1 cellular context compared by ENCODE assay signal in genomic region chr1:25338188-25338981, GRCh38.
TF ChIP-seq lines count a peak whose summit lies in the region.

TMEM50A (plus strand) TSS chr1:25338334; CDS start chr1:25340487, 2,153 bp downstream.

TF ChIP-seq in HepG2, 621 proteins besides CTCF, POLR2A, EP300 and RAD21 (continued from another document and continues in another):
- TF ChIP-seq ATF2 (CRISPR knock-in tag; IDR thresholded peaks at IDR 0.05) (no peak), NCOR1 (IDR thresholded peaks at IDR 0.05; ENCODE audit: borderline replicate concordance, low read length) (no peak), MYNN (CRISPR knock-in tag; IDR thresholded peaks at IDR 0.05; ENCODE audit: low read depth) (peak; percentile 79; the same call in 1 of the 2 replicates), REL (CRISPR knock-in tag; conservative IDR thresholded peaks at IDR 0.05) (0 out of 2 replicates have a peak, but pooled peaks have one; percentile 30), KLF6 (CRISPR knock-in tag; IDR thresholded peaks at IDR 0.05) (peak; percentile 58; the same call in 1 of the 2 replicates), KLF11 (CRISPR knock-in tag; IDR thresholded peaks at IDR 0.05) (0 out of 2 replicates have a peak, but pooled peaks have one; percentile 59), MYC (CRISPR knock-in tag; IDR thresholded peaks at IDR 0.05; ENCODE audit: borderline replicate concordance) (peak; percentile 67), MTA3 (CRISPR knock-in tag; IDR thresholded peaks at IDR 0.05) (no peak), XRCC5 (optimal IDR thresholded peaks at IDR 0.05; ENCODE audit: low read length) (no peak), RXRB (CRISPR knock-in tag; IDR thresholded peaks at IDR 0.05; ENCODE audit: borderline replicate concordance) (peak; percentile 35; the same call in 1 of the 2 replicates), PRDM15 (CRISPR knock-in tag; IDR thresholded peaks at IDR 0.05) (no peak), KDM3A (CRISPR knock-in tag; IDR thresholded peaks at IDR 0.05; ENCODE audit: low read depth) (0 out of 2 replicates have a peak, but pooled peaks have one; percentile 62), ZNF414 (CRISPR knock-in tag; IDR thresholded peaks at IDR 0.05) (peak; percentile 66; the same call in 1 of the 2 replicates), ZNF260 (CRISPR knock-in tag; IDR thresholded peaks at IDR 0.05; ENCODE audit: borderline replicate concordance, low read depth) (no peak), YEATS2 (CRISPR knock-in tag; IDR thresholded peaks at IDR 0.05; ENCODE audit: borderline replicate concordance) (peak; percentile 69; the same call in 1 of the 2 replicates), TAF1 (CRISPR knock-in tag; IDR thresholded peaks at IDR 0.05) (peak; percentile 89), ZNF10 (CRISPR knock-in tag; IDR thresholded peaks at IDR 0.05; ENCODE audit: borderline replicate concordance, low read depth) (no peak), ZNF576 (CRISPR knock-in tag; IDR thresholded peaks at IDR 0.05) (no peak), ZNF367 (CRISPR knock-in tag; IDR thresholded peaks at IDR 0.05; ENCODE audit: borderline replicate concordance) (no peak), ZBTB7B (CRISPR knock-in tag; IDR thresholded peaks at IDR 0.05) (no peak; the same call in 1 of the 2 replicates), SNAI1 (CRISPR knock-in tag; IDR thresholded peaks at IDR 0.05; ENCODE audit: borderline replicate concordance) (peak; percentile 83; the same call in 1 of the 2 replicates), DBP (CRISPR knock-in tag; IDR thresholded peaks at IDR 0.05; ENCODE audit: not compliant biosample characterization) (no peak), ZNF891 (CRISPR knock-in tag; IDR thresholded peaks at IDR 0.05) (no peak), ZNF263 (CRISPR knock-in tag; IDR thresholded peaks at IDR 0.05) (no peak), ZC3H13 (CRISPR knock-in tag; IDR thresholded peaks at IDR 0.05) (peak; percentile 42; the same call in 1 of the 2 replicates), SOX13 (IDR thresholded peaks at IDR 0.05) (no peak), SOX13 (CRISPR knock-in tag; conservative IDR thresholded peaks at IDR 0.05 in 1 of 2, IDR thresholded peaks at IDR 0.05 in 1 of 2) (no peak), ZFP90 (CRISPR knock-in tag; IDR thresholded peaks at IDR 0.05; ENCODE audit: borderline replicate concordance) (peak; percentile 60; the same call in 1 of the 2 replicates), SNAPC2 (CRISPR knock-in tag; IDR thresholded peaks at IDR 0.05) (no peak), ZNF335 (CRISPR knock-in tag; IDR thresholded peaks at IDR 0.05) (0 out of 2 replicates have a peak, but pooled peaks have one; percentile 45), GFI1 (CRISPR knock-in tag; IDR thresholded peaks at IDR 0.05; ENCODE audit: borderline replicate concordance) (peak; percentile 32; the same call in 1 of the 2 replicates), ZNF589 (CRISPR knock-in tag; conservative IDR thresholded peaks at IDR 0.05) (0 out of 2 replicates have a peak, but pooled peaks have one; percentile 31), STAT5B (CRISPR knock-in tag; IDR thresholded peaks at IDR 0.05) (no peak), ZSCAN25 (CRISPR knock-in tag; IDR thresholded peaks at IDR 0.05) (no peak), ATF3 (CRISPR knock-in tag; IDR thresholded peaks at IDR 0.05) (0 out of 2 replicates have a peak, but pooled peaks have one; percentile 4), POGK (CRISPR knock-in tag; conservative IDR thresholded peaks at IDR 0.05) (peak; percentile 44; the same call in 1 of the 2 replicates)
- TF ChIP-seq, protein P1, sequence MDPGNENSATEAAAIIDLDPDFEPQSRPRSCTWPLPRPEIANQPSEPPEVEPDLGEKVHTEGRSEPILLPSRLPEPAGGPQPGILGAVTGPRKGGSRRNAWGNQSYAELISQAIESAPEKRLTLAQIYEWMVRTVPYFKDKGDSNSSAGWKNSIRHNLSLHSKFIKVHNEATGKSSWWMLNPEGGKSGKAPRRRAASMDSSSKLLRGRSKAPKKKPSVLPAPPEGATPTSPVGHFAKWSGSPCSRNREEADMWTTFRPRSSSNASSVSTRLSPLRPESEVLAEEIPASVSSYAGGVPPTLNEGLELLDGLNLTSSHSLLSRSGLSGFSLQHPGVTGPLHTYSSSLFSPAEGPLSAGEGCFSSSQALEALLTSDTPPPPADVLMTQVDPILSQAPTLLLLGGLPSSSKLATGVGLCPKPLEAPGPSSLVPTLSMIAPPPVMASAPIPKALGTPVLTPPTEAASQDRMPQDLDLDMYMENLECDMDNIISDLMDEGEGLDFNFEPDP (CRISPR knock-in tag; conservative IDR thresholded peaks at IDR 0.05) = 0 out of 2 replicates have a peak, but pooled peaks have one; percentile 60
- TF ChIP-seq, protein P2, sequence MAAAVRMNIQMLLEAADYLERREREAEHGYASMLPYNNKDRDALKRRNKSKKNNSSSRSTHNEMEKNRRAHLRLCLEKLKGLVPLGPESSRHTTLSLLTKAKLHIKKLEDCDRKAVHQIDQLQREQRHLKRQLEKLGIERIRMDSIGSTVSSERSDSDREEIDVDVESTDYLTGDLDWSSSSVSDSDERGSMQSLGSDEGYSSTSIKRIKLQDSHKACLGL (CRISPR knock-in tag; IDR thresholded peaks at IDR 0.05) = no peak
- TF ChIP-seq, protein P3, sequence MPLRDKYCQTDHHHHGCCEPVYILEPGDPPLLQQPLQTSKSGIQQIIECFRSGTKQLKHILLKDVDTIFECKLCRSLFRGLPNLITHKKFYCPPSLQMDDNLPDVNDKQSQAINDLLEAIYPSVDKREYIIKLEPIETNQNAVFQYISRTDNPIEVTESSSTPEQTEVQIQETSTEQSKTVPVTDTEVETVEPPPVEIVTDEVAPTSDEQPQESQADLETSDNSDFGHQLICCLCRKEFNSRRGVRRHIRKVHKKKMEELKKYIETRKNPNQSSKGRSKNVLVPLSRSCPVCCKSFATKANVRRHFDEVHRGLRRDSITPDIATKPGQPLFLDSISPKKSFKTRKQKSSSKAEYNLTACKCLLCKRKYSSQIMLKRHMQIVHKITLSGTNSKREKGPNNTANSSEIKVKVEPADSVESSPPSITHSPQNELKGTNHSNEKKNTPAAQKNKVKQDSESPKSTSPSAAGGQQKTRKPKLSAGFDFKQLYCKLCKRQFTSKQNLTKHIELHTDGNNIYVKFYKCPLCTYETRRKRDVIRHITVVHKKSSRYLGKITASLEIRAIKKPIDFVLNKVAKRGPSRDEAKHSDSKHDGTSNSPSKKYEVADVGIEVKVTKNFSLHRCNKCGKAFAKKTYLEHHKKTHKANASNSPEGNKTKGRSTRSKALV (CRISPR knock-in tag; IDR thresholded peaks at IDR 0.05) = peak; percentile 65; the same call in 1 of the 2 replicates
- TF ChIP-seq, protein P4, sequence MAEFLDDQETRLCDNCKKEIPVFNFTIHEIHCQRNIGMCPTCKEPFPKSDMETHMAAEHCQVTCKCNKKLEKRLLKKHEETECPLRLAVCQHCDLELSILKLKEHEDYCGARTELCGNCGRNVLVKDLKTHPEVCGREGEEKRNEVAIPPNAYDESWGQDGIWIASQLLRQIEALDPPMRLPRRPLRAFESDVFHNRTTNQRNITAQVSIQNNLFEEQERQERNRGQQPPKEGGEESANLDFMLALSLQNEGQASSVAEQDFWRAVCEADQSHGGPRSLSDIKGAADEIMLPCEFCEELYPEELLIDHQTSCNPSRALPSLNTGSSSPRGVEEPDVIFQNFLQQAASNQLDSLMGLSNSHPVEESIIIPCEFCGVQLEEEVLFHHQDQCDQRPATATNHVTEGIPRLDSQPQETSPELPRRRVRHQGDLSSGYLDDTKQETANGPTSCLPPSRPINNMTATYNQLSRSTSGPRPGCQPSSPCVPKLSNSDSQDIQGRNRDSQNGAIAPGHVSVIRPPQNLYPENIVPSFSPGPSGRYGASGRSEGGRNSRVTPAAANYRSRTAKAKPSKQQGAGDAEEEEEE (CRISPR knock-in tag; IDR thresholded peaks at IDR 0.05; ENCODE audit: borderline replicate concordance) = no peak
- TF ChIP-seq, protein P5, sequence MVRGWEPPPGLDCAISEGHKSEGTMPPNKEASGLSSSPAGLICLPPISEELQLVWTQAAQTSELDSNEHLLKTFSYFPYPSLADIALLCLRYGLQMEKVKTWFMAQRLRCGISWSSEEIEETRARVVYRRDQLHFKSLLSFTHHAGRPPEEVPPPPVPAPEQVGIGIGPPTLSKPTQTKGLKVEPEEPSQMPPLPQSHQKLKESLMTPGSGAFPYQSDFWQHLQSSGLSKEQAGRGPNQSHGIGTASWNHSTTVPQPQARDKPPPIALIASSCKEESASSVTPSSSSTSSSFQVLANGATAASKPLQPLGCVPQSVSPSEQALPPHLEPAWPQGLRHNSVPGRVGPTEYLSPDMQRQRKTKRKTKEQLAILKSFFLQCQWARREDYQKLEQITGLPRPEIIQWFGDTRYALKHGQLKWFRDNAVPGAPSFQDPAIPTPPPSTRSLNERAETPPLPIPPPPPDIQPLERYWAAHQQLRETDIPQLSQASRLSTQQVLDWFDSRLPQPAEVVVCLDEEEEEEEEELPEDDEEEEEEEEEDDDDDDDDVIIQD (CRISPR knock-in tag; IDR thresholded peaks at IDR 0.05; ENCODE audit: low read depth) = no peak
- TF ChIP-seq, protein P6, sequence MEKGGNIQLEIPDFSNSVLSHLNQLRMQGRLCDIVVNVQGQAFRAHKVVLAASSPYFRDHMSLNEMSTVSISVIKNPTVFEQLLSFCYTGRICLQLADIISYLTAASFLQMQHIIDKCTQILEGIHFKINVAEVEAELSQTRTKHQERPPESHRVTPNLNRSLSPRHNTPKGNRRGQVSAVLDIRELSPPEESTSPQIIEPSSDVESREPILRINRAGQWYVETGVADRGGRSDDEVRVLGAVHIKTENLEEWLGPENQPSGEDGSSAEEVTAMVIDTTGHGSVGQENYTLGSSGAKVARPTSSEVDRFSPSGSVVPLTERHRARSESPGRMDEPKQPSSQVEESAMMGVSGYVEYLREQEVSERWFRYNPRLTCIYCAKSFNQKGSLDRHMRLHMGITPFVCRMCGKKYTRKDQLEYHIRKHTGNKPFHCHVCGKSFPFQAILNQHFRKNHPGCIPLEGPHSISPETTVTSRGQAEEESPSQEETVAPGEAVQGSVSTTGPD (CRISPR knock-in tag; IDR thresholded peaks at IDR 0.05) = no peak
